Comparison of ENCODE assay signal across 17 cellular contexts in genomic region chr11:125279680-125280079, GRCh38.
"Had no signal": no experiment of that assay in that cellular context is flagged by ENCODE, and none has a peak within 500 bp of the region (broad histone marks: within the 10 kb centered on the region; RNA-seq: fewer than 3 reads in every experiment).

No MANE protein-coding gene starts in this region.

- H3K27me3 Mint-ChIP-seq: stimulated activated naive B cell treated with anti-CD40 and anti-IgM and Interleukin-4, amounts not matched to agents 10 μg/mL and 1 μg/mL and 100 μg/mL, for 72 hours; stimulated activated naive CD8-positive, alpha-beta T cell treated with anti-CD3 and anti-CD28 coated beads, Interleukin-15, amount 100 ng/mL, for 72 hours had no signal

- ATAC-seq: esophagus mucosa; gastrocnemius medialis; left ventricle myocardium superior; lower lobe of right lung; naive thymus-derived CD8-positive, alpha-beta T cell; right cardiac atrium; stimulated activated naive B cell treated with anti-CD40 and anti-IgM and Interleukin-4, amounts not matched to agents 10 μg/mL and 1 μg/mL and 100 μg/mL, for 72 hours; stimulated activated naive CD8-positive, alpha-beta T cell treated with anti-CD3 and anti-CD28 coated beads, Interleukin-15, amount 100 ng/mL, for 72 hours; upper lobe of right lung had no signal

- H3K4me3 Mint-ChIP-seq: endodermal cell; naive thymus-derived CD8-positive, alpha-beta T cell; neural progenitor cell; stimulated activated naive B cell treated with anti-CD40 and anti-IgM and Interleukin-4, amounts not matched to agents 10 μg/mL and 1 μg/mL and 100 μg/mL, for 72 hours; stimulated activated naive CD8-positive, alpha-beta T cell treated with anti-CD3 and anti-CD28 coated beads, Interleukin-15, amount 100 ng/mL, for 72 hours had no signal

- DNase-seq: effector CD8-positive, alpha-beta T cell; endodermal cell; foreskin fibroblast; gastrocnemius medialis; left ventricle myocardium superior; lower lobe of right lung; naive thymus-derived CD8-positive, alpha-beta T cell; right cardiac atrium; stimulated activated CD4-positive, alpha-beta T cell treated with anti-CD3 and anti-CD28 coated beads, Interleukin-15, amount 100 ng/mL, for 24 hours; stimulated activated CD4-positive, alpha-beta T cell treated with anti-CD3 and anti-CD28 coated beads, Interleukin-2, amount 100 ng/mL, for 48 hours; stimulated activated naive B cell treated with anti-CD40 and anti-IgM and Interleukin-4, amounts not matched to agents 10 μg/mL and 1 μg/mL and 100 μg/mL, for 72 hours; stimulated activated naive CD8-positive, alpha-beta T cell treated with anti-CD3 and anti-CD28 coated beads, Interleukin-15, amount 100 ng/mL, for 72 hours; transverse colon; upper lobe of right lung; uterus had no signal

- H3K27ac Mint-ChIP-seq: endodermal cell; naive thymus-derived CD8-positive, alpha-beta T cell; stimulated activated naive B cell treated with anti-CD40 and anti-IgM and Interleukin-4, amounts not matched to agents 10 μg/mL and 1 μg/mL and 100 μg/mL, for 72 hours; stimulated activated naive CD8-positive, alpha-beta T cell treated with anti-CD3 and anti-CD28 coated beads, Interleukin-15, amount 100 ng/mL, for 72 hours had no signal

- H3K4me1 Mint-ChIP-seq: naive thymus-derived CD8-positive, alpha-beta T cell; stimulated activated naive B cell treated with anti-CD40 and anti-IgM and Interleukin-4, amounts not matched to agents 10 μg/mL and 1 μg/mL and 100 μg/mL, for 72 hours; stimulated activated naive CD8-positive, alpha-beta T cell treated with anti-CD3 and anti-CD28 coated beads, Interleukin-15, amount 100 ng/mL, for 72 hours had no signal

- H3K9me3 Mint-ChIP-seq: endodermal cell; naive thymus-derived CD8-positive, alpha-beta T cell; neural progenitor cell; stimulated activated naive B cell treated with anti-CD40 and anti-IgM and Interleukin-4, amounts not matched to agents 10 μg/mL and 1 μg/mL and 100 μg/mL, for 72 hours; stimulated activated naive CD8-positive, alpha-beta T cell treated with anti-CD3 and anti-CD28 coated beads, Interleukin-15, amount 100 ng/mL, for 72 hours had no signal

- H3K36me3 Mint-ChIP-seq: naive thymus-derived CD8-positive, alpha-beta T cell; stimulated activated naive B cell treated with anti-CD40 and anti-IgM and Interleukin-4, amounts not matched to agents 10 μg/mL and 1 μg/mL and 100 μg/mL, for 72 hours had no signal
